ENCODE assay signal across 7 cellular contexts in genomic region chr20:62219101-62219991, GRCh38. TPM values are rescaled to one million over a fixed set of nuclear protein-coding genes. Genes with fewer than 3 reads are reported as not detected.
DNase-seq lines count a peak whose midpoint lies in the region; ATAC-seq and TF ChIP-seq lines count a peak whose summit lies in the region.

No MANE protein-coding gene starts in this region.

- H2BK5ac ChIP-seq in trophoblast cell (ENCODE audit: low read depth, low read length, poor library complexity): no peak overlapping the region

- H3K9me2 ChIP-seq in DOHH2 (replicated peaks; ENCODE audit: control insufficient read depth, low read length): no peaks in the 10 kb centered on the region

- no peaks in the 10 kb centered on the region for H3K9me3 ChIP-seq in DOHH2 (ENCODE audit: control insufficient read depth, insufficient read depth, low read length)
- H3K9me3 ChIP-seq in trophoblast cell (ENCODE audit: insufficient read depth, low read depth, low read length): peaks cover 2% of the 10 kb centered on the region

- H3K4me2 ChIP-seq in DOHH2 (ENCODE audit: low read length) (peak overlapping the region; percentile 47; the same call in 1 of the 2 replicates), trophoblast cell (ENCODE audit: low read length) (peak overlapping the region; percentile 66)

- H2BK12ac ChIP-seq in trophoblast cell (ENCODE audit: low read length): no peak overlapping the region

- H3K79me2 ChIP-seq in DOHH2 (ENCODE audit: control insufficient read depth, low read length) (no peaks in the 10 kb centered on the region), trophoblast cell (ENCODE audit: control insufficient read depth, insufficient read depth, low read length, poor library complexity) (no peaks in the 10 kb centered on the region)

- H3K9ac ChIP-seq in trophoblast cell (ENCODE audit: low read length): no peak overlapping the region

- peak overlapping the region; percentile 21; the same call in 1 of the 2 replicates for H3K4me3 ChIP-seq in DOHH2 (ENCODE audit: low read length)
- H3K4me3 ChIP-seq in choroid plexus epithelial cell (ENCODE audit: low read depth, low read length): no peak overlapping the region
- peak overlapping the region; percentile 14 for H3K4me3 ChIP-seq in trophoblast cell (ENCODE audit: low read depth, low read length)

- H4K12ac ChIP-seq in trophoblast cell (ENCODE audit: low read depth, low read length): no peak overlapping the region

- no peak for ATAC-seq in GM18907 (IDR thresholded peaks at IDR 0.05; ENCODE audit: unreplicated experiment)
- ATAC-seq in HG03457 (IDR thresholded peaks at IDR 0.05; ENCODE audit: unreplicated experiment): no peak

- H2AK5ac ChIP-seq in trophoblast cell (ENCODE audit: low read length): no peak overlapping the region

- H4K91ac ChIP-seq in trophoblast cell (ENCODE audit: low read depth, low read length): no peak overlapping the region

- H2BK120ac ChIP-seq in trophoblast cell (ENCODE audit: insufficient read depth, low read length, poor library complexity): no peak overlapping the region

- H3K79me1 ChIP-seq in trophoblast cell (ENCODE audit: low read length): no peaks in the 10 kb centered on the region

- H2AFZ ChIP-seq in trophoblast cell (ENCODE audit: insufficient read depth, low read length, poor library complexity): no peak overlapping the region

- H3K27ac ChIP-seq in DOHH2 (ENCODE audit: low read depth, low read length) (no peak overlapping the region), trophoblast cell (ENCODE audit: low read depth, low read length) (no peak overlapping the region)

- DNase-seq in NCI-H146 (lab: John Stamatoyannopoulos, UW) (peak; percentile 72), choroid plexus epithelial cell (ENCODE audit: low read depth) (peak; percentile 23), trophoblast cell (peak in 1 of 2 donors; percentile 12), islet precursor cell (no peak)

- TF ChIP-seq CTCF in DOHH2 (IDR thresholded peaks at IDR 0.05; ENCODE audit: low read depth, low read length, poor library complexity, severe bottlenecking): no peak
- TF ChIP-seq CTCF in choroid plexus epithelial cell (conservative IDR thresholded peaks at IDR 0.05; ENCODE audit: low read depth, low read length): no peak

- no peak overlapping the region for H4K8ac ChIP-seq in trophoblast cell (ENCODE audit: low read depth, low read length)

- no peak overlapping the region for H3K4ac ChIP-seq in trophoblast cell (ENCODE audit: low read depth, low read length)

- H3K18ac ChIP-seq in trophoblast cell (ENCODE audit: low read length): no peak overlapping the region

- no peaks in the 10 kb centered on the region for H3F3A ChIP-seq in DOHH2 (ENCODE audit: control insufficient read depth, insufficient read depth)

- H4K20me1 ChIP-seq in DOHH2 (ENCODE audit: control insufficient read depth, insufficient read depth, low read depth, low read length): peaks cover 13% of the 10 kb centered on the region; the same call in 1 of the 2 replicates

- peaks cover 42% of the 10 kb centered on the region for H3K27me3 ChIP-seq in DOHH2 (ENCODE audit: control insufficient read depth, low read length)
- peaks cover 49% of the 10 kb centered on the region for H3K27me3 ChIP-seq in trophoblast cell (ENCODE audit: insufficient read depth, low read length)

- no CpG with 5 or more reads among the region's 84 CpGs for WGBS in trophoblast cell (ENCODE audit: extremely low coverage, insufficient coverage, insufficient read length)

- no peak overlapping the region for H3K23ac ChIP-seq in trophoblast cell (ENCODE audit: low read length)

- H3K14ac ChIP-seq in trophoblast cell (ENCODE audit: low read length): no peak overlapping the region

- H3K4me1 ChIP-seq in DOHH2 (ENCODE audit: control insufficient read depth, low read length) (peaks cover 51% of the 10 kb centered on the region), trophoblast cell (ENCODE audit: control insufficient read depth in 1 of 2, insufficient read depth in 2 of 2, low read length in 2 of 2) (peaks cover 4 to 6% of the 10 kb centered on the region in 2 experiments)

- H3K36me3 ChIP-seq in DOHH2 (ENCODE audit: control insufficient read depth, low read length) (no peaks in the 10 kb centered on the region), trophoblast cell (ENCODE audit: control insufficient read depth in 1 of 2, insufficient read depth in 2 of 2, low read length in 2 of 2) (no peaks in the 10 kb centered on the region)

RNA-seq across cellular contexts. Expression of gene HRH3, which starts 0.7 kb away (rescaled TPM):
- polyA plus RNA-seq in trophoblast cell (2013): 0.15 and 0.18 TPM in 2 replicates

RNA-seq across cellular contexts. Expression of gene OSBPL2, which starts 19.0 kb away (rescaled TPM):
- 57.6 and 60.3 TPM in 2 replicates for polyA plus RNA-seq in trophoblast cell (2013)

RNA-seq across cellular contexts. Expression of gene MTG2, which starts 36.5 kb away (rescaled TPM):
- 25.9 and 27.2 TPM in 2 replicates for polyA plus RNA-seq in trophoblast cell (2013)
